In the genomic region with DNA sequence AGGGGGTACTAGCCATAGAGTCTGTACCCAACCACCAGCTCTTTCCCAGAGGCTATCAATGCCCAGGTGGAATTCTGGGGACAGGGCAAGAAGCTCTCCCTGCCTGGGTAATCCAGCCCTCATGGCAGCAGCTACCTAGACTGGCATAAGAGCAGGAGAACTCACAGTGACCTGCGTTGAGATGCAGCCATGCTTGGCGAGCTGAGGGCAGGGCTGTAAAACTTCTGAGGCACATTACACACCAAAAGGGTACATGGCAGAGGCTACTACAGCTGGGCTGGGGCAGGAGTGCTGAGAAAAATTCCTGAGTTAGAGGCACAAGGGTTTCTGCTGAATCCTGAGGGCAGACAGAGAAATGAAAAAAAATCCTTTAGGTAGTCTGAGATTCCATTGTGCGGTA, we compare ENCODE assay signal across 1 cellular context.
TF ChIP-seq lines count a peak whose summit lies in the region.

No MANE protein-coding gene starts in this region.

TF ChIP-seq in GM23338, 12 proteins besides CTCF, POLR2A, EP300 and RAD21 (continued from another document):
- TF ChIP-seq, protein P1, sequence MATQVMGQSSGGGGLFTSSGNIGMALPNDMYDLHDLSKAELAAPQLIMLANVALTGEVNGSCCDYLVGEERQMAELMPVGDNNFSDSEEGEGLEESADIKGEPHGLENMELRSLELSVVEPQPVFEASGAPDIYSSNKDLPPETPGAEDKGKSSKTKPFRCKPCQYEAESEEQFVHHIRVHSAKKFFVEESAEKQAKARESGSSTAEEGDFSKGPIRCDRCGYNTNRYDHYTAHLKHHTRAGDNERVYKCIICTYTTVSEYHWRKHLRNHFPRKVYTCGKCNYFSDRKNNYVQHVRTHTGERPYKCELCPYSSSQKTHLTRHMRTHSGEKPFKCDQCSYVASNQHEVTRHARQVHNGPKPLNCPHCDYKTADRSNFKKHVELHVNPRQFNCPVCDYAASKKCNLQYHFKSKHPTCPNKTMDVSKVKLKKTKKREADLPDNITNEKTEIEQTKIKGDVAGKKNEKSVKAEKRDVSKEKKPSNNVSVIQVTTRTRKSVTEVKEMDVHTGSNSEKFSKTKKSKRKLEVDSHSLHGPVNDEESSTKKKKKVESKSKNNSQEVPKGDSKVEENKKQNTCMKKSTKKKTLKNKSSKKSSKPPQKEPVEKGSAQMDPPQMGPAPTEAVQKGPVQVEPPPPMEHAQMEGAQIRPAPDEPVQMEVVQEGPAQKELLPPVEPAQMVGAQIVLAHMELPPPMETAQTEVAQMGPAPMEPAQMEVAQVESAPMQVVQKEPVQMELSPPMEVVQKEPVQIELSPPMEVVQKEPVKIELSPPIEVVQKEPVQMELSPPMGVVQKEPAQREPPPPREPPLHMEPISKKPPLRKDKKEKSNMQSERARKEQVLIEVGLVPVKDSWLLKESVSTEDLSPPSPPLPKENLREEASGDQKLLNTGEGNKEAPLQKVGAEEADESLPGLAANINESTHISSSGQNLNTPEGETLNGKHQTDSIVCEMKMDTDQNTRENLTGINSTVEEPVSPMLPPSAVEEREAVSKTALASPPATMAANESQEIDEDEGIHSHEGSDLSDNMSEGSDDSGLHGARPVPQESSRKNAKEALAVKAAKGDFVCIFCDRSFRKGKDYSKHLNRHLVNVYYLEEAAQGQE (IDR thresholded peaks at IDR 0.05; ENCODE audit: unreplicated experiment): no peak
- TF ChIP-seq EZH2 (IDR thresholded peaks at IDR 0.05; ENCODE audit: low read depth, unreplicated experiment) (no peak), JUNB (IDR thresholded peaks at IDR 0.05; ENCODE audit: unreplicated experiment) (no peak), NANOG (IDR thresholded peaks at IDR 0.05; ENCODE audit: borderline replicate concordance) (no peak)
